8 cellular contexts compared by ENCODE assay signal in genomic region chrX:49101629-49101984, GRCh38. TPM values are rescaled to one million over a fixed set of nuclear protein-coding genes. Genes with fewer than 3 reads are reported as not detected.
DNase-seq lines count a peak whose midpoint lies in the region; ATAC-seq, FAIRE-seq and TF ChIP-seq lines count a peak whose summit lies in the region.

No MANE protein-coding gene starts in this region.

- peak overlapping the region; percentile 46; the same call in 1 of the 2 replicates for H2AFZ ChIP-seq in OCI-LY7 (ENCODE audit: low read length)

- peak overlapping the region; percentile 21 for H3K27ac ChIP-seq in OCI-LY7 (ENCODE audit: low read depth, low read length, poor library complexity, severe bottlenecking)
- peak overlapping the region; percentile 74 to 89 (median 84) for H3K27ac ChIP-seq in esophagus squamous epithelium

- no CpG with 5 or more reads among the region's 9 CpGs for WGBS in esophagus squamous epithelium, 2 donors

- CTCF ChIA-PET in OCI-LY7 (lab: Charles Lee; ENCODE audit: unreplicated experiment), result interaction anchor here (1.2 kb wide), 1 partner anchor 162 kb away, joined by 3 read pairs; no protein-coding TSS in a partner anchor

- no peaks in the 10 kb centered on the region for H3K36me3 ChIP-seq in OCI-LY7 (ENCODE audit: insufficient read depth, low read length)
- no peaks in the 10 kb centered on the region for H3K36me3 ChIP-seq in esophagus squamous epithelium

- no TSS peak for BruUV-seq in OCI-LY7 (replicated peaks; lab: Mats Ljungman, UMichigan)

- no peaks in the 10 kb centered on the region for H3K27me3 ChIP-seq in esophagus squamous epithelium

- TF ChIP-seq CTCF in OCI-LY7 (conservative IDR thresholded peaks at IDR 0.05; ENCODE audit: low read length) (peak; percentile 67), esophagus squamous epithelium (IDR thresholded peaks at IDR 0.05) (no peak), retinal pigment epithelial cell (conservative IDR thresholded peaks at IDR 0.05; ENCODE audit: low read depth, low read length) (peak; percentile 17)

- no peak for FAIRE-seq in frontal cortex (lab: Jason Lieb, UNC)

- peaks cover 8% of the 10 kb centered on the region; the same call in 1 of the 2 replicates for H3K79me2 ChIP-seq in OCI-LY7 (ENCODE audit: insufficient read depth, low read depth, low read length)

- no peak for TF ChIP-seq POLR2A in esophagus squamous epithelium (IDR thresholded peaks at IDR 0.05)

- H3K9me2 ChIP-seq in OCI-LY7 (ENCODE audit: insufficient read depth, low read length), result no peaks in the 10 kb centered on the region

- DNase-seq in NCI-H345 (lab: John Stamatoyannopoulos, UW) (peak; percentile 3), NCI-H345 treated with DMSO at 0.1 percent for 48 hours (lab: John Stamatoyannopoulos, UW; ENCODE audit: unreplicated experiment) (no peak), OCI-LY7 (ENCODE audit: low spot score) (peak; percentile 17), esophagus squamous epithelium (lab: John Stamatoyannopoulos, UW) (no peak), retinal pigment epithelial cell (ENCODE audit: low read depth) (no peak), medulla oblongata (ENCODE audit: extremely low spot score) (no peak), frontal cortex (ENCODE audit: low spot score in 2 of 2) (no peak)

- H3K4me3 ChIP-seq in OCI-LY7 (ENCODE audit: low read depth, low read length, poor library complexity, severe bottlenecking) (peak overlapping the region; percentile 85), esophagus squamous epithelium (peak overlapping the region; percentile 45 to 74 (median 56)), retinal pigment epithelial cell (ENCODE audit: low read length) (peak overlapping the region; percentile 74)

- intact Hi-C loops in OCI-LY7 (cut with micrococcal nuclease; ENCODE audit: unreplicated experiment) (no loop called here), esophagus squamous epithelium (cut with DNase I) (no loop called here)

- peak overlapping the region; percentile 98 for H3K4me2 ChIP-seq in OCI-LY7 (ENCODE audit: low read length)

- H3K4me1 ChIP-seq in OCI-LY7 (ENCODE audit: insufficient read depth, low read length, poor library complexity, severe bottlenecking) (peaks cover 15% of the 10 kb centered on the region), esophagus squamous epithelium (peaks cover 0 to 14% (median 0%) of the 10 kb centered on the region in 3 donors)

- H3K9me3 ChIP-seq in OCI-LY7 (ENCODE audit: low read length), result no peaks in the 10 kb centered on the region
- no peaks in the 10 kb centered on the region for H3K9me3 ChIP-seq in esophagus squamous epithelium

- no peak for ATAC-seq in activated CD4-positive, CD25-positive, alpha-beta regulatory T cell treated with anti-CD3 and anti-CD28 coated beads, Interleukin-2, amount 50 U/mL, for 24 hours

- no peaks in the 10 kb centered on the region for H4K20me1 ChIP-seq in OCI-LY7 (ENCODE audit: insufficient read depth, low read length)

- POLR2A ChIA-PET in OCI-LY7 (lab: Charles Lee), result interaction anchor here (0.6 kb wide), 1 partner anchor 73 kb away, joined by 10 read pairs; no protein-coding TSS in a partner anchor

RNA-seq across cellular contexts. Expression of gene WDR45, which starts 21.9 kb away (rescaled TPM):
- total RNA-seq in OCI-LY7 (2014; rRNA removed; shearing (Covaris generic)), result 32.4 and 37.6 TPM in 2 replicates
- total RNA-seq in OCI-LY7 (2022) (46.2 and 48.7 TPM in 2 replicates), esophagus squamous epithelium (10 to 100 TPM; 30.1 to 78.0 (median 37.0) TPM), frontal cortex (24.5 TPM)

RNA-seq across cellular contexts. Expression of gene GPKOW, which starts 21.9 kb away (rescaled TPM):
- 18.8 and 27.5 TPM in 2 replicates for total RNA-seq in OCI-LY7 (2014; rRNA removed; shearing (Covaris generic))
- total RNA-seq in OCI-LY7 (2022), result 16.8 and 17.7 TPM in 2 replicates
- 10 to 100 TPM; 16.2 to 21.5 (median 19.2) TPM for total RNA-seq in esophagus squamous epithelium
- total RNA-seq in frontal cortex, result 16.3 TPM

RNA-seq across cellular contexts. Expression of gene PRAF2, which starts 27.8 kb away (rescaled TPM):
- 2.3 and 8.1 TPM in 2 replicates for total RNA-seq in OCI-LY7 (2014; rRNA removed; shearing (Covaris generic))
- total RNA-seq in OCI-LY7 (2022) (17.5 and 20.3 TPM in 2 replicates), esophagus squamous epithelium (1 to 10 TPM; 2.3 to 9.5 (median 5.9) TPM), frontal cortex (6.1 TPM)

RNA-seq across cellular contexts. Expression of gene CCDC120, which starts 42.8 kb away (rescaled TPM):
- 0.95 and 1.4 TPM in 2 replicates for total RNA-seq in OCI-LY7 (2014; rRNA removed; shearing (Covaris generic))
- total RNA-seq in OCI-LY7 (2022) (3.6 and 4.1 TPM in 2 replicates), esophagus squamous epithelium (10 to 100 TPM; 11.7 to 40.3 (median 22.6) TPM), frontal cortex (1.6 TPM)

RNA-seq across cellular contexts. Expression of gene TFE3, which starts 58.5 kb away (rescaled TPM):
- 7.6 and 10.2 TPM in 2 replicates for total RNA-seq in OCI-LY7 (2014; rRNA removed; shearing (Covaris generic))
- 19.0 and 19.8 TPM in 2 replicates for total RNA-seq in OCI-LY7 (2022)
- total RNA-seq in esophagus squamous epithelium, result 10 to 100 TPM; 24.3 to 48.4 (median 43.1) TPM
- total RNA-seq in frontal cortex, result 8.6 TPM

Comparison
In these comparisons a context has a peak if more than half of its experiments do, and no peak if none do; other contexts are left out.
1. DNase-seq: peak in NCI-H345 (single experiment) and OCI-LY7 (single experiment); none in NCI-H345 treated with DMSO at 0.1 percent for 48 hours (single experiment), esophagus squamous epithelium (single experiment), retinal pigment epithelial cell (single experiment), medulla oblongata (single experiment) and frontal cortex (0 of 2).
2. CTCF ChIP-seq: peak in OCI-LY7 (single experiment) and retinal pigment epithelial cell (single experiment); none in esophagus squamous epithelium (0 of 6).
3. Peak in every context shown above with its lines, with median percentiles within 50 percentile points of each other: H3K4me3 ChIP-seq.